In the genomic region with DNA sequence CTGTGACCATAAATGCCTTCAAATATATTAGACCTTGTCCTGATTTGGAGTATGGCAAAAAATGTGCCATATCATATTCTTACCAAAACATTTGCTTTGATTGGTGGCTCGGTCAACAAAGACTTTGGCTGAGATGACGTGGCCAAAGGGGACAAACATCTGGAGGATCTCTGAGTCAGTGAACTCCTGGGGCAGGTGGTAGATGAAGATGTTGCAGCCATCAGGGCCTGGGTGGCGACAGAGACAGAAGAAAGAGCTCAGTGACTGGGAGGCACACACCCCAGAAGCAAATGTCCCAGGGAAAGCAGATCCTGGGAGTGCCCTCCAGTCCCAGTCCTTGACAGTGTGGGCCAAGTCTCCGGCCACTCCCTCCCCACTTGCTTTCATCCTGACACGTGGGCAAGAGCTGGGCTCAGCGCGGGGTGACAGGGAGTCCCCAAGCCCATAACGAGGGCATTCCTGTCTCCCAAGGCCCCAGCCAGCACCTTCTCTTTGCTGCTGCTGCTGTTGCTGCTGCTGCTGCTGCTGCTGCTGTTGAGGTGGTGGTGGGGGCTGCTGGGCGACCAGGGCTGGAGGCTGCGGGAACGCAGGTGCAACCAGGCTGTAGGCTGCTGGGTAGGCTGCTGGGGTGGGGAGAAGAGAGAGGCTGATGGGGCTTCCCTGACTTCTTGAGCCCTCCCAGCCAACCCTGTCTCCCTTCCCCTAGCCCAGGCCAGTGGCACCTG, we compare ENCODE assay signal across 27 cellular contexts. TPM values are rescaled to one million over a fixed set of nuclear protein-coding genes. Genes with fewer than 3 reads are reported as not detected.
DNase-seq lines count a peak whose midpoint lies in the region; ATAC-seq, FAIRE-seq and TF ChIP-seq lines count a peak whose summit lies in the region.
"Had no signal": no experiment of that assay in that cellular context is flagged by ENCODE, and none has a peak within 500 bp of the region (broad histone marks: within the 10 kb centered on the region; RNA-seq: fewer than 3 reads in every experiment).

No MANE protein-coding gene starts in this region.

- H4K20me1 ChIP-seq in HepG2 (ENCODE audit: insufficient read depth, low read length) (no peaks in the 10 kb centered on the region), K562 (replicated peaks; ENCODE audit: control insufficient read depth, insufficient read depth, low read length) (peaks cover 18% of the 10 kb centered on the region)

- H3K36me3 Mint-ChIP-seq in nephron progenitor cell (ENCODE audit: low read depth), result peaks cover 3% of the 10 kb centered on the region

- H3K79me2 ChIP-seq in HepG2 (ENCODE audit: insufficient read depth, low read length) (no peaks in the 10 kb centered on the region), K562 (ENCODE audit: control insufficient read depth, insufficient read depth, low read length) (no peaks in the 10 kb centered on the region)
- H3K79me2 ChIP-seq: parathyroid adenoma had no signal

- POLR2A ChIA-PET in HepG2 (lab: Yijun Ruan, JAX), result interaction anchor here (1.3 kb wide), 1 partner anchor 15 kb away, joined by 5 read pairs; a partner anchor contains a TSS
- POLR2A ChIA-PET in K562 (lab: Yijun Ruan, JAX), result interaction anchor here (0.6 to 0.7 kb wide), 2 partner anchors 99 to 251 kb away, joined by 3 read pairs; no protein-coding TSS in a partner anchor

- no peak overlapping the region for H3K9ac ChIP-seq in HepG2 (ENCODE audit: insufficient read depth, low read depth, low read length)
- no peak overlapping the region for H3K9ac ChIP-seq in K562 (ENCODE audit: insufficient read depth in 1 of 2, low read depth in 2 of 2, low read length in 2 of 2)
- H3K9ac ChIP-seq: parathyroid adenoma had no signal

- H3K9me1 ChIP-seq in K562 (ENCODE audit: control insufficient read depth, insufficient read depth, low read length), result no peaks in the 10 kb centered on the region

- H3K27ac ChIP-seq in HepG2 (ENCODE audit: extremely low read length, insufficient read depth, low read length) (no peak overlapping the region), right lobe of liver (no peak overlapping the region), K562 (ENCODE audit: extremely low read depth, low read depth, low read length) (no peak overlapping the region)
- H3K27ac ChIP-seq: adrenal gland, heart right ventricle, parathyroid adenoma, sigmoid colon, uterus had no signal

- H3K27me3 Mint-ChIP-seq in nephron progenitor cell (ENCODE audit: low read depth, poor library complexity), result peaks cover 11% of the 10 kb centered on the region
- H3K27me3 Mint-ChIP-seq: activated CD4-positive, alpha-beta T cell treated with anti-CD3 and anti-CD28 coated beads, Interleukin-2, amount 10 ng/mL, durations not matched to agents 7 days and 5 days had no signal

- CTCF ChIA-PET in HepG2 (lab: Yijun Ruan, JAX; ENCODE audit: low intra/inter-chr PET ratio, low total read pairs), result no interaction called here
- CTCF ChIA-PET in K562 (lab: Yijun Ruan, JAX; ENCODE audit: low intra/inter-chr PET ratio), result no interaction called here

- 52% methylated on average over 6 of the region's 11 CpGs for WGBS in HepG2 (ENCODE audit: low lambda C conversion rate)
- WGBS in right lobe of liver (ENCODE audit: insufficient coverage, low coverage, low lambda C conversion rate, missing lambda C conversion rate), result 90% methylated on average over 2 of the region's 11 CpGs
- 3% methylated on average over 11 of the region's 11 CpGs for WGBS in K562 (ENCODE audit: insufficient coverage, low coverage, missing lambda C conversion rate)

- ATAC-seq in HepG2 (no peak; the same call in 1 of the 3 replicates), right lobe of liver (no peak), K562 (peak; percentile 59), GM18867 (IDR thresholded peaks at IDR 0.05; ENCODE audit: unreplicated experiment) (no peak)
- ATAC-seq: HCT116 had no signal

- peak overlapping the region; percentile 90 for H3K27ac Mint-ChIP-seq in nephron progenitor cell
- H3K27ac Mint-ChIP-seq: activated CD4-positive, alpha-beta T cell treated with anti-CD3 and anti-CD28 coated beads, Interleukin-2, amount 10 ng/mL, durations not matched to agents 7 days and 5 days had no signal

- FAIRE-seq in HepG2 (lab: Jason Lieb, UNC), result no peak
- no peak for FAIRE-seq in K562 (lab: Jason Lieb, UNC)
- FAIRE-seq: GM12892 had no signal

- in situ Hi-C loops in HepG2 (cut with HindIII; ENCODE audit: extremely low pct_ligation_motif_present, low pct_unique_long_range_greater_than_20kb), result no loop called here
- in situ Hi-C loops in K562 (cut with MboI), result no loop called here

- H3K27me3 ChIP-seq in HepG2 (ENCODE audit: control insufficient read depth in 1 of 2, insufficient read depth in 2 of 2, low read length in 2 of 2), result no peaks in the 10 kb centered on the region
- no peaks in the 10 kb centered on the region for H3K27me3 ChIP-seq in right lobe of liver
- H3K27me3 ChIP-seq in K562 (ENCODE audit: control insufficient read depth in 2 of 2, insufficient read depth in 2 of 2, low read length in 2 of 2), result peaks cover 0 to 24% of the 10 kb centered on the region in 2 experiments; a peak in 2 of 5 replicates
- H3K27me3 ChIP-seq in H7 (ENCODE audit: control insufficient read depth, insufficient read depth, low read length), result no peaks in the 10 kb centered on the region; the same call in 1 of the 2 replicates
- H3K27me3 ChIP-seq: adrenal gland, sigmoid colon, uterus had no signal

- BruUV-seq in HepG2 (replicated peaks; lab: Mats Ljungman, UMichigan) (no TSS peak), K562 (replicated peaks; lab: Mats Ljungman, UMichigan) (no TSS peak)

- no peak for DNase-seq in HepG2 (ENCODE audit: low spot score)
- no peak for DNase-seq in right lobe of liver
- peak; percentile 41 to 72 (median 54) for DNase-seq in K562 (ENCODE audit: extremely low read depth in 1 of 4, low spot score in 3 of 4)
- no peak for DNase-seq in nephron progenitor cell
- DNase-seq in H7, result no peak
- DNase-seq in T-helper 9 cell, result no peak
- no peak for DNase-seq in activated CD4-positive, alpha-beta T cell treated with anti-CD3 and anti-CD28 coated beads, Interleukin-2, amount 50 U/mL, for 4 hours
- DNase-seq: activated CD4-positive, alpha-beta T cell treated with anti-CD3 and anti-CD28 coated beads, Interleukin-2, amount 10 ng/mL, durations not matched to agents 7 days and 5 days; activated gamma-delta T cell treated with Interleukin-2 at 50 U/mL for 16 hours; adrenal gland; GF-D8; heart right ventricle; KG1; NCI-H1092; NCI-H2081; NCI-H510A treated with DMSO at 0.1 percent for 48 hours; sigmoid colon; stimulated activated CD4-positive, alpha-beta T cell treated with anti-CD3 and anti-CD28 coated beads, Interleukin-1b, Interleukin-23, amount 100 ng/mL, for 48 hours; SW 1271; uterus had no signal

- no peak for TF ChIP-seq POLR2A in HepG2 (IDR thresholded peaks at IDR 0.05; ENCODE audit: insufficient read depth in 1 of 2, low read depth in 2 of 2, low read length in 2 of 2)
- no peak for TF ChIP-seq POLR2A in right lobe of liver (IDR thresholded peaks at IDR 0.05)
- no peak for TF ChIP-seq POLR2A in K562 (conservative IDR thresholded peaks at IDR 0.05)

- peaks cover 24% of the 10 kb centered on the region for H3K4me1 Mint-ChIP-seq in nephron progenitor cell

- peak; percentile 34 for TF ChIP-seq CTCF in HepG2 (CRISPR knock-in tag; IDR thresholded peaks at IDR 0.05)
- TF ChIP-seq CTCF in right lobe of liver (IDR thresholded peaks at IDR 0.05), result no peak
- TF ChIP-seq CTCF in K562 (IDR thresholded peaks at IDR 0.05 in 2 of 3, conservative IDR thresholded peaks at IDR 0.05 in 1 of 3; ENCODE audit: insufficient read depth in 2 of 3, low read depth in 1 of 3, low read length in 3 of 3), result peak in 2 of 3 experiments; percentile 13 to 34; a peak in 2 of 6 replicates
- TF ChIP-seq CTCF in nephron progenitor cell (IDR thresholded peaks at IDR 0.05), result no peak

- H3K9me3 ChIP-seq in HepG2 (ENCODE audit: low read length) (no peaks in the 10 kb centered on the region), right lobe of liver (no peaks in the 10 kb centered on the region), K562 (replicated peaks; ENCODE audit: control insufficient read depth, insufficient read depth, low read depth, low read length) (no peaks in the 10 kb centered on the region; the same call in 1 of the 2 replicates)
- H3K9me3 ChIP-seq: adrenal gland, heart right ventricle, sigmoid colon, uterus had no signal

- H2AFZ ChIP-seq in HepG2 (ENCODE audit: low read length), result no peak overlapping the region
- no peak overlapping the region for H2AFZ ChIP-seq in K562 (ENCODE audit: low read depth, low read length)
- H2AFZ ChIP-seq: parathyroid adenoma had no signal

- H3K4me3 Mint-ChIP-seq in nephron progenitor cell, result no peak overlapping the region
- H3K4me3 Mint-ChIP-seq: activated CD4-positive, alpha-beta T cell treated with anti-CD3 and anti-CD28 coated beads, Interleukin-2, amount 10 ng/mL, durations not matched to agents 7 days and 5 days had no signal

- 0 out of 5 replicates have a peak, but pooled peaks cover 0 to 4% of the 10 kb centered on the region in 2 experiments for H3K36me3 ChIP-seq in HepG2 (replicated peaks in 1 of 2; ENCODE audit: control insufficient read depth in 1 of 2, insufficient read depth in 2 of 2, low read length in 2 of 2)
- no peaks in the 10 kb centered on the region for H3K36me3 ChIP-seq in right lobe of liver
- no peaks in the 10 kb centered on the region for H3K36me3 ChIP-seq in K562 (ENCODE audit: control insufficient read depth, insufficient read depth, low read length)
- peaks cover 2% of the 10 kb centered on the region; the same call in 1 of the 2 replicates for H3K36me3 ChIP-seq in H7 (replicated peaks; ENCODE audit: control insufficient read depth, insufficient read depth, low read length)
- H3K36me3 ChIP-seq: uterus had no signal

- TF ChIP-seq RAD21 in HepG2 (CRISPR knock-in tag; IDR thresholded peaks at IDR 0.05), result no peak
- TF ChIP-seq RAD21 in K562 (CRISPR knock-in tag; conservative IDR thresholded peaks at IDR 0.05 in 1 of 2, IDR thresholded peaks at IDR 0.05 in 1 of 2), result peak in 1 of 2 experiments; percentile 48; a peak in 2 of 4 replicates

- H3K4me1 ChIP-seq in HepG2 (ENCODE audit: insufficient read depth, low read length) (peaks cover 55% of the 10 kb centered on the region), right lobe of liver (no peaks in the 10 kb centered on the region), K562 (replicated peaks in 1 of 2; ENCODE audit: control insufficient read depth in 2 of 2, insufficient read depth in 2 of 2, low read length in 2 of 2) (peaks cover 0 to 13% of the 10 kb centered on the region in 2 experiments; a peak in 2 of 5 replicates)
- H3K4me1 ChIP-seq: adrenal gland, heart right ventricle, parathyroid adenoma, sigmoid colon, uterus had no signal

- no peaks in the 10 kb centered on the region for H3K9me3 Mint-ChIP-seq in nephron progenitor cell
- H3K9me3 Mint-ChIP-seq: activated CD4-positive, alpha-beta T cell treated with anti-CD3 and anti-CD28 coated beads, Interleukin-2, amount 10 ng/mL, durations not matched to agents 7 days and 5 days had no signal

- TF ChIP-seq EP300 in HepG2 (IDR thresholded peaks at IDR 0.05; ENCODE audit: low read depth in 2 of 2, low read length in 2 of 2) (no peak), HepG2 (CRISPR knock-in tag; IDR thresholded peaks at IDR 0.05; ENCODE audit: borderline replicate concordance) (no peak), K562 (IDR thresholded peaks at IDR 0.05; ENCODE audit: low read length) (no peak)

- H3K4me3 ChIP-seq in HepG2 (replicated peaks in 1 of 3; ENCODE audit: insufficient read depth in 1 of 3, low read depth in 2 of 3, low read length in 3 of 3) (peak overlapping the region in 1 of 3 experiments; percentile 16; a peak in 1 of 6 replicates), right lobe of liver (no peak overlapping the region), K562 (no peak overlapping the region), H7 (ENCODE audit: insufficient read depth, low read depth, low read length) (no peak overlapping the region)
- H3K4me3 ChIP-seq: adrenal gland, heart right ventricle, sigmoid colon, uterus had no signal

- H3K4me2 ChIP-seq in HepG2 (ENCODE audit: low read depth, low read length), result no peak overlapping the region
- H3K4me2 ChIP-seq in K562 (ENCODE audit: insufficient read depth, low read length), result no peak overlapping the region

- intact Hi-C loops in HepG2 (cut with micrococcal nuclease; ENCODE audit: unreplicated experiment), result no loop called here
- intact Hi-C loops in right lobe of liver (cut with DNase I), result no loop called here
- intact Hi-C loops in K562 (cut with micrococcal nuclease), result no loop called here

RNA-seq across cellular contexts. Expression of a gene that starts 10.7 kb away (rescaled TPM):
- total RNA-seq in HepG2 (2016; rRNA removed; fragmentation: Illumina TruSeq; extraction: Trizol), result not detected in 2 replicates
- not detected in 2 replicates for total RNA-seq in HepG2 (2016; cell fraction: cytosol; rRNA removed; fragmentation: Illumina TruSeq; extraction: Trizol; ENCODE audit: low read depth)
- not detected in 2 replicates for total RNA-seq in HepG2 (2016; cell fraction: insoluble cytoplasmic fraction; rRNA removed; fragmentation: Illumina TruSeq; extraction: Trizol)
- total RNA-seq in HepG2 (2016; cell fraction: membrane; rRNA removed; fragmentation: Illumina TruSeq; extraction: Trizol), result 0.10 TPM in 1 of 2 replicates, not detected in the other
- not detected in 2 replicates for total RNA-seq in HepG2 (2016; cell fraction: nucleus; rRNA removed; fragmentation: Illumina TruSeq; extraction: Trizol)
- not detected in 2 replicates for polyA plus RNA-seq in HepG2 (2011; rRNA removed)
- polyA plus RNA-seq in HepG2 (2011; cell fraction: cytosol; rRNA removed), result 0.03 TPM in 1 of 2 replicates, not detected in the other
- 0.05 and 0.09 TPM in 2 replicates for polyA plus RNA-seq in HepG2 (2011; cell fraction: nucleus; rRNA removed)
- 0.11 TPM in 1 of 2 replicates, not detected in the other for polyA plus RNA-seq in HepG2 (2012)
- polyA plus RNA-seq in HepG2 (2016; cell fraction: cytosol; fragmentation: Illumina TruSeq; extraction: Trizol; ENCODE audit: low read depth), result not detected in 2 replicates
- 0.25 TPM in 1 of 2 replicates, not detected in the other for polyA plus RNA-seq in HepG2 (2016; cell fraction: insoluble cytoplasmic fraction; fragmentation: Illumina TruSeq; extraction: Trizol; ENCODE audit: low read depth)
- not detected in 2 replicates for polyA plus RNA-seq in HepG2 (2016; cell fraction: membrane; fragmentation: Illumina TruSeq; extraction: Trizol; ENCODE audit: low read depth)
- polyA plus RNA-seq in HepG2 (2016; cell fraction: nucleus; fragmentation: Illumina TruSeq; extraction: Trizol; ENCODE audit: insufficient read depth, low read depth), result not detected in 2 replicates
- not detected in 2 replicates for polyA minus RNA-seq in HepG2 (2011; rRNA and poly(A)+ RNA removed; ENCODE audit: low replicate concordance)
- polyA minus RNA-seq in HepG2 (2011; cell fraction: cytosol; rRNA and poly(A)+ RNA removed), result not detected in 2 replicates
- not detected in 2 replicates for polyA minus RNA-seq in HepG2 (2011; cell fraction: nucleus; rRNA and poly(A)+ RNA removed)
- total RNA-seq in right lobe of liver, result not detected
- total RNA-seq in K562 (2011; cell fraction: chromatin; rRNA removed; ENCODE audit: low replicate concordance), result not detected in 2 replicates
- not detected in 2 replicates for total RNA-seq in K562 (2011; cell fraction: nucleolus; rRNA removed)
- total RNA-seq in K562 (2011; cell fraction: nucleoplasm; rRNA removed), result not detected in 2 replicates
- total RNA-seq in K562 (2014; rRNA removed), result not detected in 2 replicates
- total RNA-seq in K562 (2014; rRNA removed; fragmentation: Illumina TruSeq; extraction: Trizol), result not detected in 2 replicates
- total RNA-seq in K562 (2015; rRNA removed; fragmentation: Illumina TruSeq; extraction: Trizol), result not detected in 2 replicates
- total RNA-seq in K562 (2021), result not detected in 2 replicates
- polyA plus RNA-seq in K562 (2011; rRNA removed), result not detected in 2 replicates
- not detected in 2 replicates for polyA plus RNA-seq in K562 (2011; cell fraction: cytosol; rRNA removed)
- polyA plus RNA-seq in K562 (2011; cell fraction: nucleus; rRNA removed), result 0.07 TPM in 1 of 2 replicates, not detected in the other
- 0.06 TPM in 1 of 2 replicates, not detected in the other for polyA plus RNA-seq in K562 (2012)
- polyA plus RNA-seq in K562 (2014; fragmentation: Illumina TruSeq; extraction: Trizol), result not detected in 2 replicates
- not detected for polyA plus RNA-seq in K562 (2014; fragmentation: Nextera tagmentation; extraction: Ambion mirVana)
- polyA plus RNA-seq in K562 (2014; rRNA removed), result not detected in 2 replicates
- polyA minus RNA-seq in K562 (2011; rRNA and poly(A)+ RNA removed), result not detected in 2 replicates
- polyA minus RNA-seq in K562 (2011; cell fraction: cytosol; rRNA and poly(A)+ RNA removed), result not detected in 2 replicates
- polyA minus RNA-seq in K562 (2011; cell fraction: nucleus; rRNA and poly(A)+ RNA removed), result not detected in 2 replicates
- 0.07 TPM in 1 of 2 replicates, not detected in the other for total RNA-seq in H7 (2014; rRNA removed; shearing (Covaris generic))
- total RNA-seq: A673; activated CD4-positive, alpha-beta T cell treated with anti-CD3 and anti-CD28 coated beads, Interleukin-2, amount 10 ng/mL, durations not matched to agents 7 days and 5 days; chondrocyte; heart right ventricle; lower leg skin had no signal

RNA-seq across cellular contexts. Expression of a gene that starts 15.4 kb away (rescaled TPM):
- not detected in 2 replicates for total RNA-seq in HepG2 (2016; rRNA removed; fragmentation: Illumina TruSeq; extraction: Trizol)
- not detected in 2 replicates for total RNA-seq in HepG2 (2016; cell fraction: cytosol; rRNA removed; fragmentation: Illumina TruSeq; extraction: Trizol; ENCODE audit: low read depth)
- not detected in 2 replicates for total RNA-seq in HepG2 (2016; cell fraction: insoluble cytoplasmic fraction; rRNA removed; fragmentation: Illumina TruSeq; extraction: Trizol)
- not detected in 2 replicates for total RNA-seq in HepG2 (2016; cell fraction: membrane; rRNA removed; fragmentation: Illumina TruSeq; extraction: Trizol)
- total RNA-seq in HepG2 (2016; cell fraction: nucleus; rRNA removed; fragmentation: Illumina TruSeq; extraction: Trizol), result not detected in 2 replicates
- not detected in 2 replicates for polyA plus RNA-seq in HepG2 (2011; rRNA removed)
- not detected in 2 replicates for polyA plus RNA-seq in HepG2 (2011; cell fraction: cytosol; rRNA removed)
- not detected in 2 replicates for polyA plus RNA-seq in HepG2 (2011; cell fraction: nucleus; rRNA removed)
- polyA plus RNA-seq in HepG2 (2012), result not detected in 2 replicates
- not detected in 2 replicates for polyA plus RNA-seq in HepG2 (2016; cell fraction: cytosol; fragmentation: Illumina TruSeq; extraction: Trizol; ENCODE audit: low read depth)
- not detected in 2 replicates for polyA plus RNA-seq in HepG2 (2016; cell fraction: insoluble cytoplasmic fraction; fragmentation: Illumina TruSeq; extraction: Trizol; ENCODE audit: low read depth)
- not detected in 2 replicates for polyA plus RNA-seq in HepG2 (2016; cell fraction: membrane; fragmentation: Illumina TruSeq; extraction: Trizol; ENCODE audit: low read depth)
- polyA plus RNA-seq in HepG2 (2016; cell fraction: nucleus; fragmentation: Illumina TruSeq; extraction: Trizol; ENCODE audit: insufficient read depth, low read depth), result not detected in 2 replicates
- not detected in 2 replicates for polyA minus RNA-seq in HepG2 (2011; rRNA and poly(A)+ RNA removed; ENCODE audit: low replicate concordance)
- not detected in 2 replicates for polyA minus RNA-seq in HepG2 (2011; cell fraction: cytosol; rRNA and poly(A)+ RNA removed)
- polyA minus RNA-seq in HepG2 (2011; cell fraction: nucleus; rRNA and poly(A)+ RNA removed), result not detected in 2 replicates
- not detected for total RNA-seq in right lobe of liver
- not detected in 2 replicates for total RNA-seq in K562 (2011; cell fraction: chromatin; rRNA removed; ENCODE audit: low replicate concordance)
- not detected in 2 replicates for total RNA-seq in K562 (2011; cell fraction: nucleolus; rRNA removed)
- not detected in 2 replicates for total RNA-seq in K562 (2011; cell fraction: nucleoplasm; rRNA removed)
- not detected in 2 replicates for total RNA-seq in K562 (2014; rRNA removed)
- total RNA-seq in K562 (2014; rRNA removed; fragmentation: Illumina TruSeq; extraction: Trizol), result not detected in 2 replicates
- total RNA-seq in K562 (2015; rRNA removed; fragmentation: Illumina TruSeq; extraction: Trizol), result not detected in 2 replicates
- total RNA-seq in K562 (2021), result not detected in 2 replicates
- polyA plus RNA-seq in K562 (2011; rRNA removed), result not detected in 2 replicates
- not detected in 2 replicates for polyA plus RNA-seq in K562 (2011; cell fraction: cytosol; rRNA removed)
- polyA plus RNA-seq in K562 (2011; cell fraction: nucleus; rRNA removed), result not detected in 2 replicates
- polyA plus RNA-seq in K562 (2012), result not detected in 2 replicates
- polyA plus RNA-seq in K562 (2014; fragmentation: Illumina TruSeq; extraction: Trizol), result not detected in 2 replicates
- polyA plus RNA-seq in K562 (2014; fragmentation: Nextera tagmentation; extraction: Ambion mirVana), result not detected
- not detected in 2 replicates for polyA plus RNA-seq in K562 (2014; rRNA removed)
- not detected in 2 replicates for polyA minus RNA-seq in K562 (2011; rRNA and poly(A)+ RNA removed)
- polyA minus RNA-seq in K562 (2011; cell fraction: cytosol; rRNA and poly(A)+ RNA removed), result not detected in 2 replicates
- not detected in 2 replicates for polyA minus RNA-seq in K562 (2011; cell fraction: nucleus; rRNA and poly(A)+ RNA removed)
- not detected in 2 replicates for total RNA-seq in H7 (2014; rRNA removed; shearing (Covaris generic))
- total RNA-seq: A673; activated CD4-positive, alpha-beta T cell treated with anti-CD3 and anti-CD28 coated beads, Interleukin-2, amount 10 ng/mL, durations not matched to agents 7 days and 5 days; chondrocyte; lower leg skin had no signal

RNA-seq across cellular contexts. Expression of a gene that starts 57.4 kb away (rescaled TPM):
- total RNA-seq in HepG2 (2016; rRNA removed; fragmentation: Illumina TruSeq; extraction: Trizol) (107 and 119 TPM in 2 replicates), right lobe of liver (10 to 100 TPM; 21.3 to 35.7 (median 28.4) TPM), K562 (2014; rRNA removed) (111 and 159 TPM in 2 replicates), K562 (2014; rRNA removed; fragmentation: Illumina TruSeq; extraction: Trizol) (115 and 128 TPM in 2 replicates), K562 (2015; rRNA removed; fragmentation: Illumina TruSeq; extraction: Trizol) (122 and 128 TPM in 2 replicates), K562 (2021) (106 and 123 TPM in 2 replicates)
- total RNA-seq in HepG2 (2016; cell fraction: cytosol; rRNA removed; fragmentation: Illumina TruSeq; extraction: Trizol; ENCODE audit: low read depth), result 60.2 TPM in 2 replicates
- 102 and 120 TPM in 2 replicates for total RNA-seq in HepG2 (2016; cell fraction: insoluble cytoplasmic fraction; rRNA removed; fragmentation: Illumina TruSeq; extraction: Trizol)
- total RNA-seq in HepG2 (2016; cell fraction: membrane; rRNA removed; fragmentation: Illumina TruSeq; extraction: Trizol), result 64.6 and 69.8 TPM in 2 replicates
- total RNA-seq in HepG2 (2016; cell fraction: nucleus; rRNA removed; fragmentation: Illumina TruSeq; extraction: Trizol), result 48.1 and 63.1 TPM in 2 replicates
- polyA plus RNA-seq in HepG2 (2011; rRNA removed) (64.3 and 72.1 TPM in 2 replicates), K562 (2011; rRNA removed) (161 and 162 TPM in 2 replicates), K562 (2014; fragmentation: Illumina TruSeq; extraction: Trizol) (124 and 132 TPM in 2 replicates), K562 (2014; fragmentation: Nextera tagmentation; extraction: Ambion mirVana) (10 to 100 TPM; 38.0 to 57.0 TPM), K562 (2014; rRNA removed) (110 and 115 TPM in 2 replicates)
- 52.6 and 61.1 TPM in 2 replicates for polyA plus RNA-seq in HepG2 (2011; cell fraction: cytosol; rRNA removed)
- 70.6 and 76.7 TPM in 2 replicates for polyA plus RNA-seq in HepG2 (2011; cell fraction: nucleus; rRNA removed)
- polyA plus RNA-seq in HepG2 (2012), result 66.7 and 75.5 TPM in 2 replicates
- 43.8 and 46.0 TPM in 2 replicates for polyA plus RNA-seq in HepG2 (2016; cell fraction: cytosol; fragmentation: Illumina TruSeq; extraction: Trizol; ENCODE audit: low read depth)
- polyA plus RNA-seq in HepG2 (2016; cell fraction: insoluble cytoplasmic fraction; fragmentation: Illumina TruSeq; extraction: Trizol; ENCODE audit: low read depth), result 120 and 126 TPM in 2 replicates
- 60.2 and 71.9 TPM in 2 replicates for polyA plus RNA-seq in HepG2 (2016; cell fraction: membrane; fragmentation: Illumina TruSeq; extraction: Trizol; ENCODE audit: low read depth)
- polyA plus RNA-seq in HepG2 (2016; cell fraction: nucleus; fragmentation: Illumina TruSeq; extraction: Trizol; ENCODE audit: insufficient read depth, low read depth), result 76.3 and 94.3 TPM in 2 replicates
- 27.1 and 132 TPM in 2 replicates for polyA minus RNA-seq in HepG2 (2011; rRNA and poly(A)+ RNA removed; ENCODE audit: low replicate concordance)
- polyA minus RNA-seq in HepG2 (2011; cell fraction: cytosol; rRNA and poly(A)+ RNA removed), result 36.5 and 37.1 TPM in 2 replicates
- polyA minus RNA-seq in HepG2 (2011; cell fraction: nucleus; rRNA and poly(A)+ RNA removed), result 35.1 and 42.1 TPM in 2 replicates
- 38.3 and 58.5 TPM in 2 replicates for total RNA-seq in K562 (2011; cell fraction: chromatin; rRNA removed; ENCODE audit: low replicate concordance)
- 49.9 and 50.7 TPM in 2 replicates for total RNA-seq in K562 (2011; cell fraction: nucleolus; rRNA removed)
- total RNA-seq in K562 (2011; cell fraction: nucleoplasm; rRNA removed), result 49.1 and 63.6 TPM in 2 replicates
- polyA plus RNA-seq in K562 (2011; cell fraction: cytosol; rRNA removed), result 79.0 and 134 TPM in 2 replicates
- 117 and 151 TPM in 2 replicates for polyA plus RNA-seq in K562 (2011; cell fraction: nucleus; rRNA removed)
- polyA plus RNA-seq in K562 (2012), result 104 and 130 TPM in 2 replicates
- polyA minus RNA-seq in K562 (2011; rRNA and poly(A)+ RNA removed), result 98.0 and 108 TPM in 2 replicates
- 54.2 and 58.0 TPM in 2 replicates for polyA minus RNA-seq in K562 (2011; cell fraction: cytosol; rRNA and poly(A)+ RNA removed)
- polyA minus RNA-seq in K562 (2011; cell fraction: nucleus; rRNA and poly(A)+ RNA removed), result 23.6 and 33.0 TPM in 2 replicates
- 158 and 214 TPM in 2 replicates for total RNA-seq in H7 (2014; rRNA removed; shearing (Covaris generic))

Comparison
In these comparisons a context has a peak if more than half of its experiments do, and no peak if none do; other contexts are left out.
1. CTCF ChIP-seq: peak in HepG2 (single experiment) and K562 (2 of 3); none in right lobe of liver (0 of 4) and nephron progenitor cell (single experiment).
2. DNase-seq: peak in K562 (4 of 4); none in HepG2 (single experiment), right lobe of liver (0 of 3), nephron progenitor cell (single experiment), H7 (single experiment), T-helper 9 cell (single experiment) and activated CD4-positive, alpha-beta T cell treated with anti-CD3 and anti-CD28 coated beads, Interleukin-2, amount 50 U/mL, for 4 hours (0 of 2).